ENCODE assay signal across 8 cellular contexts in the genomic region with DNA sequence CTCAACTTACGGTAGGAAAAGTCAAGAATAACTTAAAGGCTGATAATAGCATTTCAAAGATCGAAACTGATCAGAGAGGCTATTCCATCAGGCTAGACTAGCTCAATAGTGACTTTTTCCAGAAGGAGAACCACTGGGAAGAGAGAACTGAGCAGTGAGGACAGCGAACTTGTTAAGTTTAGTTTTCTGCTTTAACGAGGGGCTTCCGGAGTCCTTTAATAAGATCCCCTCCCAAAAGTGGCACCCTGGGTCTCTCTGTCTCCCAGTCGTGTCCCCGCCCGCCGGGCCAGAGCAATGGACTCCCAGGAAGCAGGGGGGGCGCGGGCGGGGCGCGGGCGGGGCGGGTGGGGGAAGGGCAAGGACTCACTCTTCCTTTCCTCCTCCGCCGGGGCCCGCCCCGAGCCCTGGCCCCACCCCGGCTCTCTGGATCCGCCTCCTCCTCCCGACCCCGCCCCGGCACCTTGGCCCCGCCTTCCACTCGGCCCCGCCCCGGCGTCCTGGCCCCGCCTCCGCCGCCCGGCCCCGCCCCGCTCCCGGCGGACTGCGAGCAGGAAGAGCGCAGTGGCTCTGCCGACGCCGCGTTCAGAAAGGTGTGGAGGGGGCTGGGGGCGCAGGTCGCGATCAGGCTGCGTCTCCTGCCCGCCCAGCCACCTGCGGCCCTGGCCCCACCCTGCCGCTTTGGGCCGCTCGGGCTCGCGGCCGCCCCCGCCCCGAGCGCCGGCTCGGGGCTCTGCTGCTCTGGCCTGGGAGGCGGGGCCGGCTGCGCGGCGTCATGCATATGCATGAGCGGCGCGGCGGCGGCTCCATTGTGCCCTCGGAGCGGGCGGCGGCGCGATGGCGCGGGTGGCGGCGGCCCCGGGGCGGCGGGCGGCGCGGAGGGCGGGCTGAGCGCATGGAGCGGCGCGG. TPM values are rescaled to one million over a fixed set of nuclear protein-coding genes. Genes with fewer than 3 reads are reported as not detected.
DNase-seq lines count a peak whose midpoint lies in the region; TF ChIP-seq lines count a peak whose summit lies in the region.

A gene with protein sequence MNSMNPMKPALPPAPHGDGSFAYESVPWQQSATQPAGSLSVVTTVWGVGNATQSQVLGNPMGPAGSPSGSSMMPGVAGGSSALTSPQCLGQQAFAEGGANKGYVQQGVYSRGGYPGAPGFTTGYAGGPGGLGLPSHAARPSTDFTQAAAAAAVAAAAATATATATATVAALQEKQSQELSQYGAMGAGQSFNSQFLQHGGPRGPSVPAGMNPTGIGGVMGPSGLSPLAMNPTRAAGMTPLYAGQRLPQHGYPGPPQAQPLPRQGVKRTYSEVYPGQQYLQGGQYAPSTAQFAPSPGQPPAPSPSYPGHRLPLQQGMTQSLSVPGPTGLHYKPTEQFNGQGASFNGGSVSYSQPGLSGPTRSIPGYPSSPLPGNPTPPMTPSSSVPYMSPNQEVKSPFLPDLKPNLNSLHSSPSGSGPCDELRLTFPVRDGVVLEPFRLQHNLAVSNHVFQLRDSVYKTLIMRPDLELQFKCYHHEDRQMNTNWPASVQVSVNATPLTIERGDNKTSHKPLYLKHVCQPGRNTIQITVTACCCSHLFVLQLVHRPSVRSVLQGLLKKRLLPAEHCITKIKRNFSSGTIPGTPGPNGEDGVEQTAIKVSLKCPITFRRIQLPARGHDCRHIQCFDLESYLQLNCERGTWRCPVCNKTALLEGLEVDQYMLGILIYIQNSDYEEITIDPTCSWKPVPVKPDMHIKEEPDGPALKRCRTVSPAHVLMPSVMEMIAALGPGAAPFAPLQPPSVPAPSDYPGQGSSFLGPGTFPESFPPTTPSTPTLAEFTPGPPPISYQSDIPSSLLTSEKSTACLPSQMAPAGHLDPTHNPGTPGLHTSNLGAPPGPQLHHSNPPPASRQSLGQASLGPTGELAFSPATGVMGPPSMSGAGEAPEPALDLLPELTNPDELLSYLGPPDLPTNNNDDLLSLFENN (plus strand): TSS at position 806 of the 906 bp plus-strand sequence. CDS start 7,403 bp downstream, outside the sequence.

- peak within 1 kb of the TSS; percentile 91 for H3K9ac ChIP-seq in MM.1S (ENCODE audit: low read length)

- peak within 1 kb of the TSS; percentile 95 for H2AFZ ChIP-seq in MM.1S (ENCODE audit: low read length)

- H4K20me1 ChIP-seq in MM.1S (ENCODE audit: insufficient read depth, low read length): no peaks in the 10 kb centered on the region

- H3F3A ChIP-seq in MM.1S (ENCODE audit: insufficient read depth, low read length): peaks cover 33% of the 10 kb centered on the region

- H3K27me3 ChIP-seq in H7 (ENCODE audit: control insufficient read depth, insufficient read depth, low read length) (no peaks in the 10 kb centered on the region), MM.1S (replicated peaks; ENCODE audit: insufficient read depth, low read length) (no peaks in the 10 kb centered on the region)

- peaks cover 38% of the 10 kb centered on the region for H3K79me2 ChIP-seq in MM.1S (ENCODE audit: low read length)

- H3K27ac Mint-ChIP-seq in nephron progenitor cell: no peak within 1 kb of the TSS
- H3K27ac Mint-ChIP-seq in stimulated activated naive CD8-positive, alpha-beta T cell treated with anti-CD3 and anti-CD28 coated beads, Interleukin-15, Interleukin-2, amounts not matched to agents 100 ng/mL and 50 ng/mL, for 24 hours: peak within 1 kb of the TSS; percentile 93

- H3K9me3 ChIP-seq in MM.1S (replicated peaks; ENCODE audit: insufficient read depth, low read length): no peaks in the 10 kb centered on the region

- H3K4me3 Mint-ChIP-seq in nephron progenitor cell: peak within 1 kb of the TSS; percentile 90
- peak within 1 kb of the TSS; percentile 91 for H3K4me3 Mint-ChIP-seq in stimulated activated naive CD8-positive, alpha-beta T cell treated with anti-CD3 and anti-CD28 coated beads, Interleukin-15, Interleukin-2, amounts not matched to agents 100 ng/mL and 50 ng/mL, for 24 hours

- H3K4me1 Mint-ChIP-seq in nephron progenitor cell: peaks cover 58% of the 10 kb centered on the region
- H3K4me1 Mint-ChIP-seq in stimulated activated naive CD8-positive, alpha-beta T cell treated with anti-CD3 and anti-CD28 coated beads, Interleukin-15, Interleukin-2, amounts not matched to agents 100 ng/mL and 50 ng/mL, for 24 hours (ENCODE audit: low read depth): peaks cover 48% of the 10 kb centered on the region

- peaks cover 10% of the 10 kb centered on the region for H3K36me3 Mint-ChIP-seq in nephron progenitor cell (ENCODE audit: low read depth)
- peaks cover 26% of the 10 kb centered on the region for H3K36me3 Mint-ChIP-seq in stimulated activated naive CD8-positive, alpha-beta T cell treated with anti-CD3 and anti-CD28 coated beads, Interleukin-15, Interleukin-2, amounts not matched to agents 100 ng/mL and 50 ng/mL, for 24 hours (ENCODE audit: low read depth)

- peak; percentile 76 for DNase-seq in ELF-1 (ENCODE audit: low read depth, low spot score)
- peak; percentile 100 for DNase-seq in H7
- DNase-seq in MM.1S: peak; percentile 87
- DNase-seq in SHP77 treated with DMSO at 0.1 percent for 48 hours (lab: John Stamatoyannopoulos, UW): peak; percentile 77
- peak; percentile 86 for DNase-seq in activated gamma-delta T cell (lab: John Stamatoyannopoulos, UW)
- peak; percentile 73 for DNase-seq in fibroblast of the conjunctiva (ENCODE audit: low read depth)
- DNase-seq in nephron progenitor cell: peak; percentile 93

- H3K9me3 Mint-ChIP-seq in nephron progenitor cell: no peaks in the 10 kb centered on the region
- no peaks in the 10 kb centered on the region for H3K9me3 Mint-ChIP-seq in stimulated activated naive CD8-positive, alpha-beta T cell treated with anti-CD3 and anti-CD28 coated beads, Interleukin-15, Interleukin-2, amounts not matched to agents 100 ng/mL and 50 ng/mL, for 24 hours

- TF ChIP-seq CTCF in MM.1S (IDR thresholded peaks at IDR 0.05; ENCODE audit: low read length): no peak
- no peak for TF ChIP-seq CTCF in nephron progenitor cell (IDR thresholded peaks at IDR 0.05)

- peak within 1 kb of the TSS; percentile 95 for H3K27ac ChIP-seq in MM.1S (ENCODE audit: low read length)

- H3K36me3 ChIP-seq in H7 (replicated peaks; ENCODE audit: control insufficient read depth, insufficient read depth, low read length) (peaks cover 7% of the 10 kb centered on the region), MM.1S (replicated peaks; ENCODE audit: insufficient read depth, low read length) (no peaks in the 10 kb centered on the region)

- H3K4me3 ChIP-seq in H7 (ENCODE audit: insufficient read depth, low read depth, low read length) (peak within 1 kb of the TSS; percentile 90), MM.1S (ENCODE audit: low read length) (peak within 1 kb of the TSS; percentile 94)

- peaks cover 22% of the 10 kb centered on the region for H3K4me1 ChIP-seq in MM.1S (ENCODE audit: low read length)

- H3K27me3 Mint-ChIP-seq in nephron progenitor cell (ENCODE audit: low read depth, poor library complexity): peaks cover 2% of the 10 kb centered on the region
- no peaks in the 10 kb centered on the region for H3K27me3 Mint-ChIP-seq in stimulated activated naive CD8-positive, alpha-beta T cell treated with anti-CD3 and anti-CD28 coated beads, Interleukin-15, Interleukin-2, amounts not matched to agents 100 ng/mL and 50 ng/mL, for 24 hours

- H3K9me2 ChIP-seq in MM.1S (replicated peaks; ENCODE audit: insufficient read depth, low read length): no peaks in the 10 kb centered on the region

- H3K4me2 ChIP-seq in MM.1S (ENCODE audit: low read depth, low read length): peak within 1 kb of the TSS; percentile 99

RNA-seq across cellular contexts. Expression of the gene that starts here (rescaled TPM):
- total RNA-seq in H7 (2014; rRNA removed; shearing (Covaris generic)): 16.6 and 17.9 TPM in 2 replicates

Comparison
In these comparisons a context has a peak if more than half of its experiments do, and no peak if none do; other contexts are left out.
1. Peak in every context shown above with its lines: DNase-seq, H3K4me3 ChIP-seq and H3K27ac ChIP-seq.